15 cellular contexts compared by ENCODE assay signal in the genomic region with DNA sequence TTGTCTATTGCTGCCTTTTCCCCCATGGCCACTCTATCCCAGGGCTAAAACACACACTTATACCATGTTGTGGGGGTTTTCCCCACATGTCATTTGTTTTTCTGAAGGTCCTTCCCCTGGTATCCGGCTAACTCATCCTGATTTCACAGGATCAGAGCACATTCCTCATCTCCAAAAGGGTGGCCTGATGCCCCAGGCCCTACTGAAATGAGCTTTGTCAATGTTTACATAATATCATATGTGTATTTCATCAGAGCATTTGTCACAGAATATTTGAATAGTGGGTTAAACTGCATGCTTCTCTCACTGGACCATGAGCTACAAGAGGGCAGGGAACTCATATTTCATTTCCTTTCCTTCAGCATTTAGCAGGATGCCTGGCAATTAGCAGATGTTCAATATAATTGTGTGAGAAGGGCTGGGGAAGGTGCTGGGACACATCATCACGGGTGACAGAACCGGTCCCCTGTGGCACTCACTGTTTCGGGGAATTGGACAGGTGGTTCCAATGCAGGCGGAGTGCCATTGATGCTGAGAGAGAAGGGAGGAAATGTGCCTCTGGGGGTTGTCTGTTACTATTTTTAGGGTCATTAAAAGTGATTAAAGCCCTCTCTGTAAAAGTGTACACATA. TPM values are rescaled to one million over a fixed set of nuclear protein-coding genes. Genes with fewer than 3 reads are reported as not detected.
DNase-seq lines count a peak whose midpoint lies in the region; ATAC-seq and TF ChIP-seq lines count a peak whose summit lies in the region.
"Had no signal": no experiment of that assay in that cellular context is flagged by ENCODE, and none has a peak within 500 bp of the region (broad histone marks: within the 10 kb centered on the region; RNA-seq: fewer than 3 reads in every experiment).

No MANE protein-coding gene starts in this region.

- H3K4me1 ChIP-seq in RWPE2 (ENCODE audit: insufficient read depth, poor library complexity, severe bottlenecking) = peaks cover 24% of the 10 kb centered on the region
- no peaks in the 10 kb centered on the region for H3K4me1 ChIP-seq in sigmoid colon
- H3K4me1 ChIP-seq: neural progenitor cell had no signal

- peak; percentile 89 for ATAC-seq in RWPE2 (ENCODE audit: low read depth)
- ATAC-seq in GM18873 (IDR thresholded peaks at IDR 0.05; ENCODE audit: low FRiP score, unreplicated experiment) = no peak

- no peaks in the 10 kb centered on the region for H3K9me3 Mint-ChIP-seq in activated naive CD4-positive, alpha-beta T cell treated with anti-CD3 and anti-CD28 coated beads, Interleukin-2, amount 10 ng/mL, durations not matched to agents 7 days and 5 days

- CTCF ChIA-PET in activated naive CD4-positive, alpha-beta T cell treated with anti-CD3 and anti-CD28 coated beads, Interleukin-2, amount 10 ng/mL, durations not matched to agents 7 days and 5 days (lab: Charles Lee) = no interaction called here

- H3K4me3 ChIP-seq in RWPE2 (ENCODE audit: severe bottlenecking) (no peak overlapping the region), fibroblast of pulmonary artery (replicated peaks; ENCODE audit: low read depth, low read length) (no peak overlapping the region), sigmoid colon (no peak overlapping the region)
- H3K4me3 ChIP-seq: neural progenitor cell, upper lobe of left lung had no signal

- H3K36me3 Mint-ChIP-seq in activated naive CD4-positive, alpha-beta T cell treated with anti-CD3 and anti-CD28 coated beads, Interleukin-2, amount 10 ng/mL, durations not matched to agents 7 days and 5 days = no peaks in the 10 kb centered on the region

- H3K4me3 Mint-ChIP-seq in activated naive CD4-positive, alpha-beta T cell treated with anti-CD3 and anti-CD28 coated beads, Interleukin-2, amount 10 ng/mL, durations not matched to agents 7 days and 5 days = no peak overlapping the region
- H3K4me3 Mint-ChIP-seq: dendritic cell treated with granulocyte-macrophage colony-stimulating factor and Interleukin-4, amounts not matched to agents 40 ng/mL and 50 ng/mL, for 4 days; neural progenitor cell had no signal

- H3K27me3 ChIP-seq in RWPE2 (ENCODE audit: insufficient read depth, poor library complexity, severe bottlenecking) = no peaks in the 10 kb centered on the region
- peaks cover 0 to 4% (median 0%) of the 10 kb centered on the region in 3 donors for H3K27me3 ChIP-seq in sigmoid colon
- H3K27me3 ChIP-seq: neural progenitor cell, upper lobe of left lung had no signal

- no peaks in the 10 kb centered on the region for H3K4me1 Mint-ChIP-seq in activated naive CD4-positive, alpha-beta T cell treated with anti-CD3 and anti-CD28 coated beads, Interleukin-2, amount 10 ng/mL, durations not matched to agents 7 days and 5 days
- H3K4me1 Mint-ChIP-seq: neural progenitor cell had no signal

- DNase-seq in GM04504 (ENCODE audit: low read depth) (peak; percentile 82), RWPE2 (ENCODE audit: low spot score) (peak; percentile 47), fibroblast of pulmonary artery (ENCODE audit: low read depth) (peak; percentile 80), sigmoid colon (no peak), NCI-H2196 (lab: John Stamatoyannopoulos, UW; ENCODE audit: unreplicated experiment) (no peak)
- no peak for DNase-seq in activated naive CD4-positive, alpha-beta T cell treated with anti-CD3 and anti-CD28 coated beads, Interleukin-2, amount 10 ng/mL, durations not matched to agents 7 days and 5 days
- DNase-seq: activated T-cell treated with anti-CD3 and anti-CD28 coated beads, Interleukin-2, amount 50 U/mL, for 1 hour; NCI-H524 treated with DMSO at 0.1 percent for 48 hours; stimulated activated CD4-positive, alpha-beta T cell treated with anti-CD3 and anti-CD28 coated beads, Interleukin-4, amount 100 ng/mL, for 24 hours; T-helper 2 cell; upper lobe of left lung had no signal

- H3K9me3 ChIP-seq in RWPE2 (ENCODE audit: severe bottlenecking) = no peaks in the 10 kb centered on the region
- no peaks in the 10 kb centered on the region for H3K9me3 ChIP-seq in sigmoid colon
- H3K9me3 ChIP-seq: upper lobe of left lung had no signal

- no peak for TF ChIP-seq POLR2A in sigmoid colon (IDR thresholded peaks at IDR 0.05)

- TF ChIP-seq EP300 in sigmoid colon (IDR thresholded peaks at IDR 0.05) = no peak

- no peak for TF ChIP-seq CTCF in 22Rv1 (IDR thresholded peaks at IDR 0.05)
- no peak for TF ChIP-seq CTCF in RWPE2 (IDR thresholded peaks at IDR 0.05; ENCODE audit: poor library complexity, severe bottlenecking)
- TF ChIP-seq CTCF in fibroblast of pulmonary artery (IDR thresholded peaks at IDR 0.05; ENCODE audit: low read length, missing control alignments) = no peak
- no peak for TF ChIP-seq CTCF in sigmoid colon (IDR thresholded peaks at IDR 0.05)

- peaks cover 53% of the 10 kb centered on the region for H3K27me3 Mint-ChIP-seq in activated naive CD4-positive, alpha-beta T cell treated with anti-CD3 and anti-CD28 coated beads, Interleukin-2, amount 10 ng/mL, durations not matched to agents 7 days and 5 days

- peak overlapping the region; percentile 25 for H3K27ac ChIP-seq in 22Rv1
- peak overlapping the region; percentile 77 for H3K27ac ChIP-seq in RWPE2 (ENCODE audit: poor library complexity, severe bottlenecking)
- no peak overlapping the region for H3K27ac ChIP-seq in sigmoid colon
- H3K27ac ChIP-seq: neural progenitor cell, upper lobe of left lung had no signal

- intact Hi-C loops in sigmoid colon (cut with DNase I) = no loop called here

- H3K36me3 ChIP-seq in RWPE2 (ENCODE audit: low read depth) = no peaks in the 10 kb centered on the region
- no peaks in the 10 kb centered on the region for H3K36me3 ChIP-seq in sigmoid colon
- H3K36me3 ChIP-seq: neural progenitor cell had no signal

- 87 to 89% methylated on average over 5 of the region's 5 CpGs for WGBS in sigmoid colon, 2 donors

- no peak overlapping the region for H3K27ac Mint-ChIP-seq in activated naive CD4-positive, alpha-beta T cell treated with anti-CD3 and anti-CD28 coated beads, Interleukin-2, amount 10 ng/mL, durations not matched to agents 7 days and 5 days
- H3K27ac Mint-ChIP-seq: dendritic cell treated with granulocyte-macrophage colony-stimulating factor and Interleukin-4, amounts not matched to agents 40 ng/mL and 50 ng/mL, for 4 days; neural progenitor cell had no signal

RNA-seq across cellular contexts. Expression of a gene that starts 26.8 kb away (rescaled TPM):
- 100 to 1,000 TPM in 2 of 4 donors, 10 to 100 TPM in 2; 72.1 to 172 (median 94.2) TPM for total RNA-seq in sigmoid colon
- polyA plus RNA-seq in sigmoid colon = 100 to 1,000 TPM in 1 of 3 donors, 10 to 100 TPM in 2; 25.8 to 153 (median 34.7) TPM

Comparison
In these comparisons a context has a peak if more than half of its experiments do, and no peak if none do; other contexts are left out.
1. H3K27ac ChIP-seq: peak in 22Rv1 (single experiment) and RWPE2 (single experiment); none in sigmoid colon (0 of 4).
2. DNase-seq: peak in GM04504 (single experiment), RWPE2 (single experiment) and fibroblast of pulmonary artery (single experiment); none in sigmoid colon (single experiment), activated naive CD4-positive, alpha-beta T cell treated with anti-CD3 and anti-CD28 coated beads, Interleukin-2, amount 10 ng/mL, durations not matched to agents 7 days and 5 days (single experiment) and NCI-H2196 (single experiment).